1 cellular context compared by ENCODE assay signal in the genomic region with DNA sequence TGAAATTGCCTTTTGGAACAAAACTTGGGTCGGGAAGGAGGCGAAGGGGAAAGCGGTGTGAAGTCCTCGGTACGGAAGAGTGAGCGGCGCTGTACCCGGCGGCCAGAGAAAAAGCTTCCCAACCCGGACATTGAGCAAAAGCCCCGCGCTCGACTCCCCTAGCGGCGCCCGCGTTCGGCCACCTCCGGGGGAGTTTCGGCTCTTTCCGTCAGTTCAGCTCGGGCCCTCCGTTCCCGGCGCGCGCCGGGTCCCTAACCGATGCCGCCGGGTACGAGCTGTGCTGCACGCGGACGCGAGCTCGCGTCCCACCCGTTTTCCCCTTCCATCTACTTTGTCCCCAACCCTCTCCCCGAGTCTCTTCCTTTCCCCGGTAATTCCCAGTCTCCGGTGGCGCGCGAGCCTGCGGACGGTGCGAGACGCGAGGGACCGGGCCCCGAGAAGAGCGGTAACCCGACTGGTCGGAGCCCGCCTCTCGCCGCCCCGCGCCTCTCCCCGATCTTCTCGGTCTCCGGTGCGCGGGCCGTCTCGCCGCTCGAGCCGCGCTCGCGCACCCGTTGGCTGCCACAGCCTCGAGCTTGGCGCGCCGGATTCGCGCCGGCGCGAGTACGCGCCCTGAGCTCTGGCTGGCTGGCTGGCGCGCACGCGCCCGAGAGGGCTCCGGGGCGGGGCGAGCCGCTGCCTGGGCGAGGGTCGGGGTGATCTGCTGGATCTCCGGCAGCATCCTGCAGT.
TF ChIP-seq lines count a peak whose summit lies in the region.

No MANE protein-coding gene starts in this region.

TF ChIP-seq in HepG2, 621 proteins besides CTCF, POLR2A, EP300 and RAD21 (continued from another document and continues in another):
- TF ChIP-seq E2F1 (CRISPR knock-in tag; IDR thresholded peaks at IDR 0.05) (peak; percentile 80), THYN1 (CRISPR knock-in tag; IDR thresholded peaks at IDR 0.05; ENCODE audit: borderline replicate concordance, low read depth) (no peak), FOXP1 (IDR thresholded peaks at IDR 0.05) (no peak), FOXP1 (CRISPR knock-in tag; IDR thresholded peaks at IDR 0.05) (no peak), NONO (IDR thresholded peaks at IDR 0.05) (no peak), NONO (CRISPR knock-in tag; conservative IDR thresholded peaks at IDR 0.05) (peak; percentile 76; the same call in 1 of the 2 replicates), CHCHD3 (CRISPR knock-in tag; IDR thresholded peaks at IDR 0.05) (no peak), ZFP62 (CRISPR knock-in tag; IDR thresholded peaks at IDR 0.05) (no peak), DPF2 (CRISPR knock-in tag; IDR thresholded peaks at IDR 0.05; ENCODE audit: borderline replicate concordance, low read depth) (no peak), NFKBIZ (CRISPR knock-in tag; IDR thresholded peaks at IDR 0.05) (0 out of 2 replicates have a peak, but pooled peaks have one; percentile 17), POLR2G (IDR thresholded peaks at IDR 0.05; ENCODE audit: low read depth, low read length) (peak; percentile 93), MTA1 (CRISPR knock-in tag; IDR thresholded peaks at IDR 0.05; ENCODE audit: borderline replicate concordance) (no peak), ZNF547 (CRISPR knock-in tag; IDR thresholded peaks at IDR 0.05) (peak; percentile 54; the same call in 1 of the 2 replicates), SIX4 (CRISPR knock-in tag; IDR thresholded peaks at IDR 0.05) (no peak), ZNF576 (CRISPR knock-in tag; IDR thresholded peaks at IDR 0.05) (no peak), ISL2 (CRISPR knock-in tag; IDR thresholded peaks at IDR 0.05) (0 out of 2 replicates have a peak, but pooled peaks have one; percentile 42), TARDBP (CRISPR knock-in tag; IDR thresholded peaks at IDR 0.05) (0 out of 2 replicates have a peak, but pooled peaks have one; percentile 17), NCOA5 (CRISPR knock-in tag; IDR thresholded peaks at IDR 0.05) (no peak), RXRA (CRISPR knock-in tag; IDR thresholded peaks at IDR 0.05) (no peak; the same call in none of the 2 replicates), MAZ (IDR thresholded peaks at IDR 0.05; ENCODE audit: borderline replicate concordance, low read depth, low read length) (peak; percentile 50; the same call in 1 of the 2 replicates), MAZ (CRISPR knock-in tag; IDR thresholded peaks at IDR 0.05; ENCODE audit: low read depth) (peak; percentile 81; the same call in 1 of the 2 replicates), ZNF143 (CRISPR knock-in tag; IDR thresholded peaks at IDR 0.05) (no peak), KDM4B (CRISPR knock-in tag; IDR thresholded peaks at IDR 0.05) (no peak), MAFG (CRISPR knock-in tag; IDR thresholded peaks at IDR 0.05) (no peak), ZNF235 (CRISPR knock-in tag; IDR thresholded peaks at IDR 0.05; ENCODE audit: borderline replicate concordance) (no peak), TIGD3 (CRISPR knock-in tag; IDR thresholded peaks at IDR 0.05; ENCODE audit: borderline replicate concordance) (no peak), ZMAT3 (CRISPR knock-in tag; conservative IDR thresholded peaks at IDR 0.05) (peak; percentile 58; the same call in 1 of the 2 replicates), ARNTL (CRISPR knock-in tag; IDR thresholded peaks at IDR 0.05) (no peak), KMT2B (CRISPR knock-in tag; IDR thresholded peaks at IDR 0.05) (peak; percentile 77; the same call in 1 of the 2 replicates), ZFYVE20 (CRISPR knock-in tag; IDR thresholded peaks at IDR 0.05; ENCODE audit: borderline replicate concordance, low read depth) (no peak), ZNF414 (CRISPR knock-in tag; IDR thresholded peaks at IDR 0.05) (no peak), ATRX (CRISPR knock-in tag; IDR thresholded peaks at IDR 0.05; ENCODE audit: borderline replicate concordance) (no peak), DMAP1 (CRISPR knock-in tag; IDR thresholded peaks at IDR 0.05) (peak; percentile 89), MBNL3 (CRISPR knock-in tag; conservative IDR thresholded peaks at IDR 0.05) (no peak), PRPF4 (IDR thresholded peaks at IDR 0.05; ENCODE audit: low read depth, low read length, poor library complexity, severe bottlenecking) (no peak), MAFF (IDR thresholded peaks at IDR 0.05; ENCODE audit: low read depth, low read length) (no peak), ZNF121 (CRISPR knock-in tag; IDR thresholded peaks at IDR 0.05) (no peak; the same call in 1 of the 2 replicates), NFE2 (CRISPR knock-in tag; IDR thresholded peaks at IDR 0.05) (no peak), ZNF883 (CRISPR knock-in tag; IDR thresholded peaks at IDR 0.05; ENCODE audit: not compliant biosample characterization) (peak; percentile 77), ZNF746 (CRISPR knock-in tag; IDR thresholded peaks at IDR 0.05) (no peak), ZNF710 (CRISPR knock-in tag; IDR thresholded peaks at IDR 0.05; ENCODE audit: borderline replicate concordance) (peak; percentile 18; the same call in 1 of the 2 replicates), ZBTB3 (CRISPR knock-in tag; IDR thresholded peaks at IDR 0.05; ENCODE audit: borderline replicate concordance, low read depth) (no peak), IKZF4 (CRISPR knock-in tag; IDR thresholded peaks at IDR 0.05; ENCODE audit: borderline replicate concordance, low read depth, not compliant biosample characterization) (peak; percentile 56), ZNF761 (CRISPR knock-in tag; conservative IDR thresholded peaks at IDR 0.05) (peak; percentile 23; the same call in 1 of the 2 replicates)
- TF ChIP-seq, protein P1, sequence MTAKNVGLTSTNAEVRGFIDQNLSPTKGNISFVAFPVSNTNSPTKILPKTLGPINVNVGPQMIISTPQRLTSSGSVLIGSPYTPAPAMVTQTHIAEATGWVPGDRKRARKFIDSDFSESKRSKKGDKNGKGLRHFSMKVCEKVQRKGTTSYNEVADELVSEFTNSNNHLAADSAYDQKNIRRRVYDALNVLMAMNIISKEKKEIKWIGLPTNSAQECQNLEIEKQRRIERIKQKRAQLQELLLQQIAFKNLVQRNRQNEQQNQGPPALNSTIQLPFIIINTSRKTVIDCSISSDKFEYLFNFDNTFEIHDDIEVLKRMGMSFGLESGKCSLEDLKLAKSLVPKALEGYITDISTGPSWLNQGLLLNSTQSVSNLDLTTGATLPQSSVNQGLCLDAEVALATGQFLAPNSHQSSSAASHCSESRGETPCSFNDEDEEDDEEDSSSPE (CRISPR knock-in tag; IDR thresholded peaks at IDR 0.05) = peak; percentile 82
- TF ChIP-seq, protein P2, sequence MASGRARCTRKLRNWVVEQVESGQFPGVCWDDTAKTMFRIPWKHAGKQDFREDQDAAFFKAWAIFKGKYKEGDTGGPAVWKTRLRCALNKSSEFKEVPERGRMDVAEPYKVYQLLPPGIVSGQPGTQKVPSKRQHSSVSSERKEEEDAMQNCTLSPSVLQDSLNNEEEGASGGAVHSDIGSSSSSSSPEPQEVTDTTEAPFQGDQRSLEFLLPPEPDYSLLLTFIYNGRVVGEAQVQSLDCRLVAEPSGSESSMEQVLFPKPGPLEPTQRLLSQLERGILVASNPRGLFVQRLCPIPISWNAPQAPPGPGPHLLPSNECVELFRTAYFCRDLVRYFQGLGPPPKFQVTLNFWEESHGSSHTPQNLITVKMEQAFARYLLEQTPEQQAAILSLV (CRISPR knock-in tag; IDR thresholded peaks at IDR 0.05; ENCODE audit: borderline replicate concordance) = no peak
- TF ChIP-seq, protein P3, sequence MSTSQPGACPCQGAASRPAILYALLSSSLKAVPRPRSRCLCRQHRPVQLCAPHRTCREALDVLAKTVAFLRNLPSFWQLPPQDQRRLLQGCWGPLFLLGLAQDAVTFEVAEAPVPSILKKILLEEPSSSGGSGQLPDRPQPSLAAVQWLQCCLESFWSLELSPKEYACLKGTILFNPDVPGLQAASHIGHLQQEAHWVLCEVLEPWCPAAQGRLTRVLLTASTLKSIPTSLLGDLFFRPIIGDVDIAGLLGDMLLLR (CRISPR knock-in tag; IDR thresholded peaks at IDR 0.05) = peak; percentile 16
- TF ChIP-seq, protein P4, sequence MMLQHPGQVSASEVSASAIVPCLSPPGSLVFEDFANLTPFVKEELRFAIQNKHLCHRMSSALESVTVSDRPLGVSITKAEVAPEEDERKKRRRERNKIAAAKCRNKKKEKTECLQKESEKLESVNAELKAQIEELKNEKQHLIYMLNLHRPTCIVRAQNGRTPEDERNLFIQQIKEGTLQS (CRISPR knock-in tag; IDR thresholded peaks at IDR 0.05) = no peak; the same call in 1 of the 2 replicates
- TF ChIP-seq, protein P5, sequence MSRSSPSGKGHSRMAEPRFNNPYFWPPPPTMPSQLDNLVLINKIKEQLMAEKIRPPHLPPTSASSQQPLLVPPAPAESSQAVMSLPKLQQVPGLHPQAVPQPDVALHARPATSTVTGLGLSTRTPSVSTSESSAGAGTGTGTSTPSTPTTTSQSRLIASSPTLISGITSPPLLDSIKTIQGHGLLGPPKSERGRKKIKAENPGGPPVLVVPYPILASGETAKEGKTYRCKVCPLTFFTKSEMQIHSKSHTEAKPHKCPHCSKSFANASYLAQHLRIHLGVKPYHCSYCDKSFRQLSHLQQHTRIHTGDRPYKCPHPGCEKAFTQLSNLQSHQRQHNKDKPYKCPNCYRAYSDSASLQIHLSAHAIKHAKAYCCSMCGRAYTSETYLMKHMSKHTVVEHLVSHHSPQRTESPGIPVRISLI (CRISPR knock-in tag; IDR thresholded peaks at IDR 0.05; ENCODE audit: borderline replicate concordance) = no peak
- TF ChIP-seq, protein P6, sequence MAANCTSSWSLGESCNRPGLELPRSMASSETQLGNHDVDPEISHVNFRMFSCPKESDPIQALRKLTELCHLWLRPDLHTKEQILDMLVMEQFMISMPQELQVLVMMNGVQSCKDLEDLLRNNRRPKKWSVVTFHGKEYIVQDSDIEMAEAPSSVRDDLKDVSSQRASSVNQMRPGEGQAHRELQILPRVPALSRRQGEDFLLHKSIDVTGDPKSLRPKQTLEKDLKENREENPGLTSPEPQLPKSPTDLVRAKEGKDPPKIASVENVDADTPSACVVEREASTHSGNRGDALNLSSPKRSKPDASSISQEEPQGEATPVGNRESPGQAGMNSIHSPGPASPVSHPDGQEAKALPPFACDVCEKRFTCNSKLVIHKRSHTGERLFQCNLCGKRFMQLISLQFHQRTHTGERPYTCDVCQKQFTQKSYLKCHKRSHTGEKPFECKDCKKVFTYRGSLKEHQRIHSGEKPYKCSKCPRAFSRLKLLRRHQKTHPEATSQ (CRISPR knock-in tag; IDR thresholded peaks at IDR 0.05; ENCODE audit: borderline replicate concordance) = no peak
